In the genomic region with DNA sequence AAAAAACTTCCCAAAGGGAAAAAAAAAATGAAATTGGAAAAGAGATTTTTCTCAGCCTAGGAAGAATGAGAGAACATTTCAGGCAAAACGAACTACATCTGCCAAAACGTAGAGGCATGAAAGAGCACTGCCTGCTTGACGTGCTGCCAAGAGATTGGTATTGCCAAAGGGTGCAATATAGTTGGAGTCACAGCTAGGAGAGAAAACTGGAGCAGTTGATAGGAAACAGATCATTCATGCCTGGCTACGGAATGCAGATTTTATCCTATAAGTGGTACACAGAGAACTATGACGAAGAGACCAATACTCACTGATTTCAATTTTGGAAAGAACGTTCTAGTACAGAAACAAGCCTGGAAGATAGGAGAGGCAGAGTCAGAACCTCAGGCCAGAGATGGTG, we compare ENCODE assay signal across 17 cellular contexts.
DNase-seq lines count a peak whose midpoint lies in the region; ATAC-seq and TF ChIP-seq lines count a peak whose summit lies in the region.
"Had no signal": no experiment of that assay in that cellular context is flagged by ENCODE, and none has a peak within 500 bp of the region (broad histone marks: within the 10 kb centered on the region; RNA-seq: fewer than 3 reads in every experiment).

No MANE protein-coding gene starts in this region.

- ATAC-seq in left cardiac atrium, result peak; percentile 69 to 72
- peak; percentile 82 for ATAC-seq in omental fat pad (ENCODE audit: low FRiP score)
- no peak for ATAC-seq in GM18868 (IDR thresholded peaks at IDR 0.05; ENCODE audit: unreplicated experiment)
- no peak for ATAC-seq in activated CD4-positive, CD25-positive, alpha-beta regulatory T cell treated with anti-CD3 and anti-CD28 coated beads, Interleukin-2, amount 50 U/mL, for 24 hours
- ATAC-seq: pancreas, PC-3 had no signal

- no peak for TF ChIP-seq CTCF in omental fat pad (IDR thresholded peaks at IDR 0.05)

- DNase-seq in EH (ENCODE audit: low read depth) (peak; percentile 47), astrocyte of the hippocampus (ENCODE audit: low read depth, low spot score) (peak; percentile 40), left cardiac atrium (peak; percentile 40), omental fat pad (ENCODE audit: low spot score) (no peak), NCI-H1436 (lab: John Stamatoyannopoulos, UW) (no peak), NCI-H2227 treated with DMSO at 0.1 percent for 48 hours (lab: John Stamatoyannopoulos, UW) (no peak)
- DNase-seq: activated CD4-positive, alpha-beta T cell treated with anti-CD3 and anti-CD28 coated beads for 4 hours; activated CD8-positive, alpha-beta memory T cell treated with anti-CD3 and anti-CD28 coated beads, Interleukin-2, amount 50 U/mL, for 4 hours; activated gamma-delta T cell; NCI-H2029 treated with DMSO at 0.1 percent for 48 hours; NCI-H524 treated with DMSO at 0.1 percent for 48 hours; pancreas; PC-3; SK-N-SH; T-helper 9 cell had no signal

- intact Hi-C loops in left cardiac atrium (cut with DNase I), result no loop called here

Comparison
In these comparisons a context has a peak if more than half of its experiments do, and no peak if none do; other contexts are left out.
1. DNase-seq: peak in EH (single experiment), astrocyte of the hippocampus (single experiment) and left cardiac atrium (single experiment); none in omental fat pad (single experiment), NCI-H1436 (single experiment) and NCI-H2227 treated with DMSO at 0.1 percent for 48 hours (single experiment).
2. ATAC-seq: peak in left cardiac atrium (2 of 2) and omental fat pad (single experiment); none in GM18868 (single experiment) and activated CD4-positive, CD25-positive, alpha-beta regulatory T cell treated with anti-CD3 and anti-CD28 coated beads, Interleukin-2, amount 50 U/mL, for 24 hours (0 of 2).